1 cellular context compared by ENCODE assay signal in genomic region chr11:65431452-65432132, GRCh38.
TF ChIP-seq lines count a peak whose summit lies in the region.

No MANE protein-coding gene starts in this region.

TF ChIP-seq in GM12878, 131 proteins besides CTCF, POLR2A, EP300 and RAD21 (continues in another document):
- TF ChIP-seq RUNX3 (IDR thresholded peaks at IDR 0.05; ENCODE audit: low read length): no peak
- no peak for TF ChIP-seq ZZZ3 (IDR thresholded peaks at IDR 0.05; ENCODE audit: control insufficient read depth, insufficient read length, low read depth)
- peak; percentile 97 for TF ChIP-seq POU2F2 (IDR thresholded peaks at IDR 0.05; ENCODE audit: borderline replicate concordance, low read depth, low read length)
- TF ChIP-seq SKIL (IDR thresholded peaks at IDR 0.05; ENCODE audit: low read depth, poor library complexity, severe bottlenecking): peak; percentile 79
- no peak for TF ChIP-seq SIN3A (IDR thresholded peaks at IDR 0.05; ENCODE audit: low read depth, low read length)
- TF ChIP-seq TCF12 (IDR thresholded peaks at IDR 0.05; ENCODE audit: low read depth, low read length): peak; percentile 55; the same call in 1 of the 2 replicates
- no peak for TF ChIP-seq SUPT20H (IDR thresholded peaks at IDR 0.05; ENCODE audit: borderline replicate concordance, control insufficient read depth, low read depth, low read length)
- TF ChIP-seq SREBF2 (IDR thresholded peaks at IDR 0.05; ENCODE audit: low read length): no peak
- TF ChIP-seq PBX3 (IDR thresholded peaks at IDR 0.05; ENCODE audit: insufficient replicate concordance, low read depth, low read length): no peak
- peak; percentile 60 for TF ChIP-seq CBFB (IDR thresholded peaks at IDR 0.05; ENCODE audit: low read depth)
- TF ChIP-seq MTA2 (IDR thresholded peaks at IDR 0.05; ENCODE audit: low read depth): peak; percentile 97
- no peak for TF ChIP-seq MYB (IDR thresholded peaks at IDR 0.05; ENCODE audit: borderline replicate concordance, low read depth, low read length)
- no peak for TF ChIP-seq FOXM1 (IDR thresholded peaks at IDR 0.05; ENCODE audit: low read depth, low read length)
- TF ChIP-seq KDM1A (IDR thresholded peaks at IDR 0.05; ENCODE audit: borderline replicate concordance): no peak
- peak; percentile 38 for TF ChIP-seq JUNB (IDR thresholded peaks at IDR 0.05)
- no peak for TF ChIP-seq CHD1 (IDR thresholded peaks at IDR 0.05; ENCODE audit: low read depth, low read length)
- no peak for TF ChIP-seq ZBTB40 (IDR thresholded peaks at IDR 0.05; ENCODE audit: borderline replicate concordance)
- TF ChIP-seq RBBP5 (conservative IDR thresholded peaks at IDR 0.05): no peak
- peak; percentile 74; the same call in 1 of the 2 replicates for TF ChIP-seq ZBED1 (IDR thresholded peaks at IDR 0.05; ENCODE audit: borderline replicate concordance)
- TF ChIP-seq IRF3 (IDR thresholded peaks at IDR 0.05): no peak
- TF ChIP-seq ZNF274 (IDR thresholded peaks at IDR 0.05; ENCODE audit: insufficient read depth, insufficient read length): no peak
- TF ChIP-seq GABPA (IDR thresholded peaks at IDR 0.05; ENCODE audit: low read depth): no peak
- TF ChIP-seq SMAD1 (IDR thresholded peaks at IDR 0.05; ENCODE audit: low read depth, partially characterized antibody): peak; percentile 26
- no peak for TF ChIP-seq EZH2 (IDR thresholded peaks at IDR 0.05; ENCODE audit: borderline replicate concordance, control insufficient read depth, low read depth, low read length)
- no peak for TF ChIP-seq KAT2A (conservative IDR thresholded peaks at IDR 0.05; ENCODE audit: control insufficient read depth, low read depth, low read length)
- TF ChIP-seq WRNIP1 (IDR thresholded peaks at IDR 0.05; ENCODE audit: borderline replicate concordance, low read depth, low read length): no peak
- no peak for TF ChIP-seq MYC (IDR thresholded peaks at IDR 0.05; ENCODE audit: insufficient read depth, insufficient read length, insufficient replicate concordance, low read length, severe bottlenecking)
- no peak for TF ChIP-seq STAT1 (conservative IDR thresholded peaks at IDR 0.05)
- TF ChIP-seq EED (IDR thresholded peaks at IDR 0.05; ENCODE audit: low read depth): peak; percentile 52; the same call in 1 of the 2 replicates
- TF ChIP-seq CREB1 (IDR thresholded peaks at IDR 0.05; ENCODE audit: low read depth): no peak
- TF ChIP-seq YBX1 (IDR thresholded peaks at IDR 0.05): no peak
- TF ChIP-seq ASH2L (IDR thresholded peaks at IDR 0.05; ENCODE audit: borderline replicate concordance, low read depth): no peak
- TF ChIP-seq IKZF1 (conservative IDR thresholded peaks at IDR 0.05): peak; percentile 83
- peak; percentile 72; the same call in 1 of the 2 replicates for TF ChIP-seq PKNOX1 (IDR thresholded peaks at IDR 0.05)
- TF ChIP-seq NFXL1 (IDR thresholded peaks at IDR 0.05; ENCODE audit: borderline replicate concordance): no peak
- no peak for TF ChIP-seq ZNF592 (IDR thresholded peaks at IDR 0.05)
- no peak for TF ChIP-seq FOXK2 (IDR thresholded peaks at IDR 0.05)
- peak; percentile 84 to 85; a peak in 3 of 4 replicates for TF ChIP-seq IKZF2 (IDR thresholded peaks at IDR 0.05)
- TF ChIP-seq LARP7 (IDR thresholded peaks at IDR 0.05): no peak
- peak; percentile 67 for TF ChIP-seq SP1 (IDR thresholded peaks at IDR 0.05; ENCODE audit: low read depth, low read length)
- TF ChIP-seq ELK1 (IDR thresholded peaks at IDR 0.05; ENCODE audit: low read depth, low read length): no peak
- TF ChIP-seq BACH1 (IDR thresholded peaks at IDR 0.05; ENCODE audit: borderline replicate concordance): peak; percentile 33; the same call in 1 of the 2 replicates
- no peak for TF ChIP-seq ZNF384 (IDR thresholded peaks at IDR 0.05; ENCODE audit: borderline replicate concordance, low read depth, low read length)
- TF ChIP-seq NR2C2 (IDR thresholded peaks at IDR 0.05; ENCODE audit: borderline replicate concordance, control insufficient read depth, insufficient read length, low read depth): no peak
- TF ChIP-seq ESRRA (IDR thresholded peaks at IDR 0.05; ENCODE audit: low read length): no peak
- peak; percentile 64; the same call in 1 of the 2 replicates for TF ChIP-seq CHD2 (IDR thresholded peaks at IDR 0.05; ENCODE audit: borderline replicate concordance, low read depth, low read length)
- no peak for TF ChIP-seq SMARCA5 (IDR thresholded peaks at IDR 0.05)
- peak; percentile 79; the same call in 1 of the 2 replicates for TF ChIP-seq MLLT1 (IDR thresholded peaks at IDR 0.05)
- no peak for TF ChIP-seq USF1 (IDR thresholded peaks at IDR 0.05; ENCODE audit: borderline replicate concordance, extremely low read length, insufficient read depth, low read depth, low read length)
- TF ChIP-seq SRF (IDR thresholded peaks at IDR 0.05; ENCODE audit: low read depth in 2 of 2, low read length in 2 of 2): no peak
- TF ChIP-seq SREBF1 (IDR thresholded peaks at IDR 0.05; ENCODE audit: low read length): 0 out of 2 replicates have a peak, but pooled peaks have one; percentile 48
- TF ChIP-seq RELA (IDR thresholded peaks at IDR 0.05; ENCODE audit: borderline replicate concordance, partially characterized antibody): no peak
- no peak for TF ChIP-seq CHD4 (IDR thresholded peaks at IDR 0.05)
